In genomic region chr17:35864853-35865252, GRCh38 we compare ENCODE assay signal across 1 cellular context.
TF ChIP-seq lines count a peak whose summit lies in the region.

No MANE protein-coding gene starts in this region.

TF ChIP-seq in HepG2, 621 proteins besides CTCF, POLR2A, EP300 and RAD21:
- TF ChIP-seq ZNF30 (CRISPR knock-in tag; IDR thresholded peaks at IDR 0.05) (no peak), MAZ (IDR thresholded peaks at IDR 0.05; ENCODE audit: borderline replicate concordance, low read depth, low read length) (no peak), MAZ (CRISPR knock-in tag; IDR thresholded peaks at IDR 0.05; ENCODE audit: low read depth) (no peak), ZNF780A (CRISPR knock-in tag; IDR thresholded peaks at IDR 0.05) (no peak), MED13 (CRISPR knock-in tag; IDR thresholded peaks at IDR 0.05) (no peak), ZBTB7A (CRISPR knock-in tag; IDR thresholded peaks at IDR 0.05) (no peak), IKZF4 (CRISPR knock-in tag; IDR thresholded peaks at IDR 0.05; ENCODE audit: borderline replicate concordance, low read depth, not compliant biosample characterization) (no peak), ZFYVE20 (CRISPR knock-in tag; IDR thresholded peaks at IDR 0.05; ENCODE audit: borderline replicate concordance, low read depth) (no peak), ZMYM3 (CRISPR knock-in tag; IDR thresholded peaks at IDR 0.05) (no peak), FOXA3 (CRISPR knock-in tag; IDR thresholded peaks at IDR 0.05) (no peak), ZNF639 (CRISPR knock-in tag; conservative IDR thresholded peaks at IDR 0.05) (no peak), DDIT3 (CRISPR knock-in tag; IDR thresholded peaks at IDR 0.05) (no peak), ZNF619 (CRISPR knock-in tag; IDR thresholded peaks at IDR 0.05) (no peak), ZSCAN21 (CRISPR knock-in tag; IDR thresholded peaks at IDR 0.05; ENCODE audit: borderline replicate concordance) (no peak), ZNF547 (CRISPR knock-in tag; IDR thresholded peaks at IDR 0.05) (no peak), CHD2 (IDR thresholded peaks at IDR 0.05; ENCODE audit: low read depth, low read length) (no peak), FOXC1 (CRISPR knock-in tag; IDR thresholded peaks at IDR 0.05; ENCODE audit: borderline replicate concordance) (no peak), ZNF430 (CRISPR knock-in tag; IDR thresholded peaks at IDR 0.05) (no peak), GPN1 (CRISPR knock-in tag; IDR thresholded peaks at IDR 0.05; ENCODE audit: borderline replicate concordance) (no peak), ZNF749 (CRISPR knock-in tag; IDR thresholded peaks at IDR 0.05; ENCODE audit: borderline replicate concordance) (no peak)
